ENCODE assay signal across 28 cellular contexts in genomic region chr2:29612568-29612967, GRCh38.
"Had no signal": no experiment of that assay in that cellular context is flagged by ENCODE, and none has a peak within 500 bp of the region (broad histone marks: within the 10 kb centered on the region; RNA-seq: fewer than 3 reads in every experiment).

No MANE protein-coding gene starts in this region.

- H3K27me3 ChIP-seq: brain microvascular endothelial cell had no signal

- DNase-seq: activated B cell treated with CpG ODN at 0.5 μM for 24 hours; activated CD4-positive, alpha-beta T cell treated with anti-CD3 and anti-CD28 coated beads for 48 hours; activated CD4-positive, alpha-beta T cell treated with anti-CD3 and anti-CD28 coated beads, Interleukin-2, amount 50 U/mL, for 1 hour; activated CD4-positive, alpha-beta T cell treated with anti-CD3 and anti-CD28 coated beads, Interleukin-2, amount 50 U/mL, for 48 hours; activated CD8-positive, alpha-beta memory T cell treated with anti-CD3 and anti-CD28 coated beads for 24 hours; activated CD8-positive, alpha-beta T cell treated with anti-CD3 and anti-CD28 coated beads for 36 hours; activated effector memory CD4-positive, alpha-beta T cell treated with Interleukin-2 at 50 U/mL for 16 hours; activated gamma-delta T cell treated with Interleukin-2 at 50 U/mL for 16 hours; activated naive CD4-positive, alpha-beta T cell treated with anti-CD3 and anti-CD28 coated beads, Interleukin-2, amount 50 U/mL, for 16 hours; activated naive CD4-positive, alpha-beta T cell treated with Interleukin-2 at 50 U/mL for 16 hours; activated T-cell treated with anti-CD3 and anti-CD28 coated beads, Interleukin-2, amount 50 U/mL, for 4 hours; amniotic stem cell; brain microvascular endothelial cell; cortex of kidney; dermis blood vessel endothelial cell; effector CD4-positive, alpha-beta T cell; effector memory CD8-positive, alpha-beta T cell; foreskin fibroblast; head of caudate nucleus; T-helper 1 cell; T-helper 17 cell; T1000; WERI-Rb-1 had no signal

- H3K36me3 Mint-ChIP-seq: activated naive CD8-positive, alpha-beta T cell had no signal

- H3K4me1 Mint-ChIP-seq: activated B cell treated with CpG ODN at 0.5 μM for 24 hours; activated T-helper 17 cell treated with anti-CD3 and anti-CD28 coated beads, Interleukin-2, amount 50 U/mL, for 72 hours had no signal

- H3K36me3 ChIP-seq: brain microvascular endothelial cell, WERI-Rb-1 had no signal

- ATAC-seq: activated CD4-positive, CD25-positive, alpha-beta regulatory T cell treated with anti-CD3 and anti-CD28 coated beads, Interleukin-2, amount 50 U/mL, for 24 hours; activated CD8-positive, alpha-beta T cell treated with anti-CD3 and anti-CD28 coated beads for 36 hours; activated T-cell treated with anti-CD3 and anti-CD28 coated beads, Interleukin-2, amount 50 U/mL, for 4 hours; activated T-helper 17 cell treated with anti-CD3 and anti-CD28 coated beads, Interleukin-2, amount 50 U/mL, for 72 hours; effector memory CD8-positive, alpha-beta T cell; T-helper 17 cell had no signal

- H3K27ac ChIP-seq: brain microvascular endothelial cell, epithelial cell of prostate, WERI-Rb-1 had no signal

- H3K4me3 Mint-ChIP-seq: activated B cell treated with CpG ODN at 0.5 μM for 24 hours; activated CD8-positive, alpha-beta T cell treated with anti-CD3 and anti-CD28 coated beads for 36 hours; activated naive CD8-positive, alpha-beta T cell; activated T-cell treated with anti-CD3 and anti-CD28 coated beads, Interleukin-2, amount 50 U/mL, for 4 hours; activated T-helper 17 cell treated with anti-CD3 and anti-CD28 coated beads, Interleukin-2, amount 50 U/mL, for 72 hours; effector memory CD8-positive, alpha-beta T cell; T-helper 17 cell; T-helper 2 cell treated with Interferon-gamma antibody and Interleukin-4, amounts not matched to agents 5 μg/mL and 100 μg/mL, for 36 hours had no signal

- H3K9me3 Mint-ChIP-seq: activated B cell treated with CpG ODN at 0.5 μM for 24 hours; activated CD8-positive, alpha-beta T cell treated with anti-CD3 and anti-CD28 coated beads for 36 hours; activated T-cell treated with anti-CD3 and anti-CD28 coated beads, Interleukin-2, amount 50 U/mL, for 4 hours; activated T-helper 17 cell treated with anti-CD3 and anti-CD28 coated beads, Interleukin-2, amount 50 U/mL, for 72 hours; effector memory CD8-positive, alpha-beta T cell; T-helper 2 cell treated with Interferon-gamma antibody and Interleukin-4, amounts not matched to agents 5 μg/mL and 100 μg/mL, for 36 hours had no signal

- H3K27ac Mint-ChIP-seq: activated B cell treated with CpG ODN at 0.5 μM for 24 hours; activated CD8-positive, alpha-beta T cell treated with anti-CD3 and anti-CD28 coated beads for 36 hours; activated naive CD8-positive, alpha-beta T cell; activated T-helper 17 cell treated with anti-CD3 and anti-CD28 coated beads, Interleukin-2, amount 50 U/mL, for 72 hours; effector memory CD8-positive, alpha-beta T cell; T-helper 17 cell; T-helper 2 cell treated with Interferon-gamma antibody and Interleukin-4, amounts not matched to agents 5 μg/mL and 100 μg/mL, for 36 hours had no signal
